8 cellular contexts compared by ENCODE assay signal in genomic region chr15:67839358-67839928, GRCh38. TPM values are rescaled to one million over a fixed set of nuclear protein-coding genes. Genes with fewer than 3 reads are reported as not detected.
DNase-seq lines count a peak whose midpoint lies in the region; ATAC-seq and TF ChIP-seq lines count a peak whose summit lies in the region.

No MANE protein-coding gene starts in this region.

- no peak for TF ChIP-seq CTCF in foreskin fibroblast (IDR thresholded peaks at IDR 0.05; ENCODE audit: low read depth, low read length)

- no peak overlapping the region for H2BK5ac ChIP-seq in neuronal stem cell (ENCODE audit: low read length)

- H2AK5ac ChIP-seq in neuronal stem cell (ENCODE audit: low read depth, low read length): no peak overlapping the region

- H4K91ac ChIP-seq in neuronal stem cell (ENCODE audit: low read depth, low read length, poor library complexity): no peak overlapping the region

- H4K8ac ChIP-seq in neuronal stem cell (ENCODE audit: low read depth, low read length): no peak overlapping the region

- no peak overlapping the region for H3K14ac ChIP-seq in neuronal stem cell (ENCODE audit: low read length)

- CTCF ChIA-PET in activated CD8-positive, alpha-beta T cell treated with anti-CD3 and anti-CD28 coated beads, Interleukin-2, amount 10 ng/mL, durations not matched to agents 7 days and 5 days (lab: Charles Lee): interaction anchor here (0.6 kb wide), 1 partner anchor 358 kb away, joined by 3 read pairs; no protein-coding TSS in a partner anchor

- H3K27me3 ChIP-seq in H7 (ENCODE audit: control insufficient read depth, insufficient read depth, low read length) (peaks cover 48% of the 10 kb centered on the region), neuronal stem cell (ENCODE audit: control insufficient read depth in 3 of 3, insufficient read depth in 3 of 3, low read depth in 1 of 3, low read length in 3 of 3) (peaks cover 17 to 47% (median 34%) of the 10 kb centered on the region in 3 experiments)

- no peaks in the 10 kb centered on the region for H3K9me3 ChIP-seq in neuronal stem cell (replicated peaks in 1 of 2; ENCODE audit: control insufficient read depth in 2 of 2, insufficient read depth in 1 of 2, low read depth in 1 of 2, low read length in 2 of 2)

- H3K4me1 Mint-ChIP-seq in activated CD8-positive, alpha-beta T cell treated with anti-CD3 and anti-CD28 coated beads, Interleukin-2, amount 10 ng/mL, durations not matched to agents 7 days and 5 days (ENCODE audit: low read depth): peaks cover 40% of the 10 kb centered on the region

- no peak overlapping the region for H3K27ac ChIP-seq in neuronal stem cell (replicated peaks; ENCODE audit: low read length)

- H3K4me3 Mint-ChIP-seq in activated CD8-positive, alpha-beta T cell treated with anti-CD3 and anti-CD28 coated beads, Interleukin-2, amount 10 ng/mL, durations not matched to agents 7 days and 5 days: peak overlapping the region; percentile 87

- H3K4me1 ChIP-seq in neuronal stem cell (ENCODE audit: control insufficient read depth in 2 of 2, insufficient read depth in 1 of 2, low read depth in 1 of 2, low read length in 2 of 2): peaks cover 16 to 28% of the 10 kb centered on the region in 2 donors

- no peak overlapping the region for H3K4ac ChIP-seq in neuronal stem cell (ENCODE audit: low read length)

- no CpG with 5 or more reads among the region's 12 CpGs for WGBS in neuronal stem cell (ENCODE audit: extremely low coverage in 2 of 2, insufficient read length in 2 of 2, insufficient replicate concordance in 1 of 2), 2 donors

- H3K9me3 Mint-ChIP-seq in activated CD8-positive, alpha-beta T cell treated with anti-CD3 and anti-CD28 coated beads, Interleukin-2, amount 10 ng/mL, durations not matched to agents 7 days and 5 days (ENCODE audit: insufficient read depth): no peaks in the 10 kb centered on the region

- no peak overlapping the region for H2BK15ac ChIP-seq in neuronal stem cell (ENCODE audit: low read length)

- H3K27me3 Mint-ChIP-seq in activated CD8-positive, alpha-beta T cell treated with anti-CD3 and anti-CD28 coated beads, Interleukin-2, amount 10 ng/mL, durations not matched to agents 7 days and 5 days (ENCODE audit: low read depth): peaks cover 30% of the 10 kb centered on the region

- H3K36me3 Mint-ChIP-seq in activated CD8-positive, alpha-beta T cell treated with anti-CD3 and anti-CD28 coated beads, Interleukin-2, amount 10 ng/mL, durations not matched to agents 7 days and 5 days (ENCODE audit: low read depth): peaks cover 4% of the 10 kb centered on the region

- H2BK12ac ChIP-seq in neuronal stem cell (ENCODE audit: low read length): no peak overlapping the region

- H2BK120ac ChIP-seq in neuronal stem cell (ENCODE audit: low read depth, low read length): no peak overlapping the region

- H3K4me2 ChIP-seq in neuronal stem cell (ENCODE audit: insufficient read depth, low read length, poor library complexity, severe bottlenecking): peak overlapping the region; percentile 75

- ATAC-seq in activated CD8-positive, alpha-beta T cell treated with anti-CD3 and anti-CD28 coated beads, Interleukin-2, amount 10 ng/mL, durations not matched to agents 7 days and 5 days: peak; percentile 31
- no peak for ATAC-seq in HG02870 (IDR thresholded peaks at IDR 0.05; ENCODE audit: unreplicated experiment)
- ATAC-seq in GM19328 (IDR thresholded peaks at IDR 0.05; ENCODE audit: unreplicated experiment): no peak

- H3K18ac ChIP-seq in neuronal stem cell (ENCODE audit: low read length): no peak overlapping the region

- H3K9ac ChIP-seq in neuronal stem cell (ENCODE audit: low read depth, low read length, poor library complexity): no peak overlapping the region

- peak overlapping the region; percentile 94 for H2AFZ ChIP-seq in neuronal stem cell (ENCODE audit: low read length)

- no peaks in the 10 kb centered on the region for H3K79me1 ChIP-seq in neuronal stem cell (ENCODE audit: low read depth, low read length)

- H3K4me3 ChIP-seq in H7 (ENCODE audit: insufficient read depth, low read depth, low read length) (peak overlapping the region; percentile 93), foreskin fibroblast (ENCODE audit: low read depth in 1 of 2, low read length in 2 of 2) (peak overlapping the region; percentile 29 to 93), neuronal stem cell (ENCODE audit: low read length in 2 of 2) (peak overlapping the region; percentile 69 to 90)

- no peak overlapping the region for H3K23ac ChIP-seq in neuronal stem cell (ENCODE audit: low read depth, low read length, poor library complexity)

- POLR2A ChIA-PET in activated CD8-positive, alpha-beta T cell treated with anti-CD3 and anti-CD28 coated beads, Interleukin-2, amount 10 ng/mL, durations not matched to agents 7 days and 5 days (lab: Charles Lee): no interaction called here

- peak overlapping the region; percentile 94 for H3K27ac Mint-ChIP-seq in activated CD8-positive, alpha-beta T cell treated with anti-CD3 and anti-CD28 coated beads, Interleukin-2, amount 10 ng/mL, durations not matched to agents 7 days and 5 days

- DNase-seq in ELR (ENCODE audit: low read depth): peak; percentile 71
- peak; percentile 73 for DNase-seq in H7
- DNase-seq in NCI-H2171 (lab: John Stamatoyannopoulos, UW): peak; percentile 61
- peak; percentile 54 for DNase-seq in activated CD8-positive, alpha-beta T cell treated with anti-CD3 and anti-CD28 coated beads, Interleukin-2, amount 10 ng/mL, durations not matched to agents 7 days and 5 days
- peak in 1 of 2 donors; percentile 73 for DNase-seq in foreskin fibroblast
- DNase-seq in neuronal stem cell (ENCODE audit: low spot score): no peak

- H3K36me3 ChIP-seq in H7 (replicated peaks; ENCODE audit: control insufficient read depth, insufficient read depth, low read length) (no peaks in the 10 kb centered on the region), neuronal stem cell (replicated peaks in 1 of 2; ENCODE audit: control insufficient read depth in 2 of 2, insufficient read depth in 2 of 2, low read length in 2 of 2) (no peaks in the 10 kb centered on the region)

RNA-seq across cellular contexts. Expression of gene RNU6-1, which starts 0.4 kb away (rescaled TPM):
- not detected in 2 replicates for total RNA-seq in H7 (2014; rRNA removed; shearing (Covaris generic))
- not detected for total RNA-seq in activated CD8-positive, alpha-beta T cell treated with anti-CD3 and anti-CD28 coated beads, Interleukin-2, amount 10 ng/mL, durations not matched to agents 7 days and 5 days
- polyA plus RNA-seq in neuronal stem cell (2013, experiment 1 of 2): not detected
- polyA plus RNA-seq in neuronal stem cell (2013, experiment 2 of 2): not detected

RNA-seq across cellular contexts. Expression of gene SKOR1, which starts 14.1 kb away (rescaled TPM):
- total RNA-seq in H7 (2014; rRNA removed; shearing (Covaris generic)): 0.11 TPM in 1 of 2 replicates, not detected in the other
- total RNA-seq in activated CD8-positive, alpha-beta T cell treated with anti-CD3 and anti-CD28 coated beads, Interleukin-2, amount 10 ng/mL, durations not matched to agents 7 days and 5 days: under 1 TPM; 0.21 to 0.32 TPM
- polyA plus RNA-seq in neuronal stem cell (2013, experiment 1 of 2): 0.24 TPM
- 0.21 TPM for polyA plus RNA-seq in neuronal stem cell (2013, experiment 2 of 2)
